Comparison of ENCODE assay signal across 1 cellular context in genomic region chr1:25617626-25618432, GRCh38.
A peak's percentile ranks its signal among the peaks of the same experiment; 100 is the strongest.
TF ChIP-seq lines count a peak whose summit lies in the region.

No MANE protein-coding gene starts in this region.

TF ChIP-seq in H1, 55 proteins besides CTCF, POLR2A, EP300 and RAD21:
- TF ChIP-seq MAX (IDR thresholded peaks at IDR 0.05) (peak; percentile 74), YY1 (IDR thresholded peaks at IDR 0.05; ENCODE audit: low read depth, low read length) (no peak), KDM4A (IDR thresholded peaks at IDR 0.05; ENCODE audit: low read depth, low read length, severe bottlenecking) (peak; percentile 39), SUZ12 (IDR thresholded peaks at IDR 0.05; ENCODE audit: low read length) (peak; percentile 62; the same call in 1 of the 2 replicates), EZH2 (IDR thresholded peaks at IDR 0.05; ENCODE audit: low read depth, low read length, severe bottlenecking) (peak; percentile 65), FOSL1 (IDR thresholded peaks at IDR 0.05; ENCODE audit: insufficient read depth, low read depth, low read length) (no peak), E2F6 (IDR thresholded peaks at IDR 0.05) (peak; percentile 43; the same call in 1 of the 2 replicates), ASH2L (IDR thresholded peaks at IDR 0.05; ENCODE audit: low read length) (peak; percentile 24)
